In the genomic region with DNA sequence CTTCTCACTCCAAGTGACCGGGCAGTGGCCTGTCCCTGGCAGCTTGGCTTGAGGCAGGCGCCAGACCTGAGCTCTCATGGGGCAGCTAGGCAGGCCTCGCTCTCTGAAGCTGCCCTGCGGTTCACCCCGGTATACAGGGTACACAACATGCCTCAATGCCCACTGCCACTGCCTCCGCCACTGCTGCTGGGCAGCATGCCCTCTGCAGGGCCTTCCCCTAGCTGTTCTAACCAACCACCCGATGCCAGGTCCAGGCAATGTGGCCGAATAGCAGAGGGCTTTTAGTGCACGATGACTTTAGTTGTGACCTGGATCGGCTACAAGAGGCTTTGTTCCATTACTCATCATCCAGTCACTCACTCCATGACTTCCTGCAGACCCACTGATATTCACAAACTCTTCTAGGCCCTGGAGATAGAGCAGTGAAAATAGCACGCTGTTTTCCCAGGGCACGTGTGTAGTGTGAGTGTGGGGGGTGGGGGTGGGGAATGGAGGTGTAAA, we compare ENCODE assay signal across 9 cellular contexts. TPM values are rescaled to one million over a fixed set of nuclear protein-coding genes. Genes with fewer than 3 reads are reported as not detected.
DNase-seq lines count a peak whose midpoint lies in the region; ATAC-seq lines count a peak whose summit lies in the region.
"Had no signal": no experiment of that assay in that cellular context is flagged by ENCODE, and none has a peak within 500 bp of the region (broad histone marks: within the 10 kb centered on the region; RNA-seq: fewer than 3 reads in every experiment).

No MANE protein-coding gene starts in this region.

- DNase-seq in Right ventricle myocardium superior (peak; percentile 83), sciatic nerve (ENCODE audit: low spot score) (no peak), NCI-H1694 (lab: John Stamatoyannopoulos, UW) (no peak), activated gamma-delta T cell (lab: John Stamatoyannopoulos, UW) (no peak), NCI-H1417 (lab: John Stamatoyannopoulos, UW) (no peak)
- DNase-seq in stimulated activated naive CD8-positive, alpha-beta T cell treated with anti-CD3 and anti-CD28 coated beads, Interleukin-15, Interleukin-2, amounts not matched to agents 100 U/mL and 50 U/mL, for 24 hours = no peak
- DNase-seq: NCI-H187 had no signal

- H3K4me1 Mint-ChIP-seq in activated T-helper 17 cell treated with anti-CD3 and anti-CD28 coated beads, Interleukin-2, amount 50 U/mL, for 72 hours = peaks cover 16% of the 10 kb centered on the region

- ATAC-seq in GM21619 (IDR thresholded peaks at IDR 0.05; ENCODE audit: unreplicated experiment) (peak; percentile 2), Right ventricle myocardium superior (ENCODE audit: poor library complexity) (peak; percentile 66), sciatic nerve (peak; percentile 32)
- ATAC-seq in activated T-helper 17 cell treated with anti-CD3 and anti-CD28 coated beads, Interleukin-2, amount 50 U/mL, for 72 hours (replicated peaks) = peak; percentile 13
- ATAC-seq in stimulated activated naive CD8-positive, alpha-beta T cell treated with anti-CD3 and anti-CD28 coated beads, Interleukin-15, Interleukin-2, amounts not matched to agents 100 U/mL and 50 U/mL, for 24 hours = no peak

- H3K27me3 Mint-ChIP-seq in activated T-helper 17 cell treated with anti-CD3 and anti-CD28 coated beads, Interleukin-2, amount 50 U/mL, for 72 hours = peaks cover 3% of the 10 kb centered on the region

- H3K36me3 Mint-ChIP-seq in activated T-helper 17 cell treated with anti-CD3 and anti-CD28 coated beads, Interleukin-2, amount 50 U/mL, for 72 hours (ENCODE audit: low read depth) = no peaks in the 10 kb centered on the region

- H3K27ac Mint-ChIP-seq in activated T-helper 17 cell treated with anti-CD3 and anti-CD28 coated beads, Interleukin-2, amount 50 U/mL, for 72 hours = no peak overlapping the region

- intact Hi-C loops in Right ventricle myocardium superior (cut with DNase I) (loop anchor here (2.0 kb wide), 1 partner anchor 19 kb away; no protein-coding TSS in a partner anchor), sciatic nerve (cut with DNase I) (no loop called here)

- no peak overlapping the region for H3K4me3 Mint-ChIP-seq in activated T-helper 17 cell treated with anti-CD3 and anti-CD28 coated beads, Interleukin-2, amount 50 U/mL, for 72 hours

- H3K9me3 Mint-ChIP-seq in activated T-helper 17 cell treated with anti-CD3 and anti-CD28 coated beads, Interleukin-2, amount 50 U/mL, for 72 hours = no peaks in the 10 kb centered on the region

RNA-seq across cellular contexts. Expression of gene CDC42EP4, which starts 19.7 kb away (rescaled TPM):
- 1 to 10 TPM in 1 of 2 donors, under 1 TPM in 1; 0.67 to 2.5 TPM for total RNA-seq in activated T-helper 17 cell treated with anti-CD3 and anti-CD28 coated beads, Interleukin-2, amount 50 U/mL, for 72 hours
- total RNA-seq in Right ventricle myocardium superior (53.0 TPM), sciatic nerve (98.8 TPM)

RNA-seq across cellular contexts. Expression of gene CPSF4L, which starts 30.4 kb away (rescaled TPM):
- total RNA-seq in activated T-helper 17 cell treated with anti-CD3 and anti-CD28 coated beads, Interleukin-2, amount 50 U/mL, for 72 hours = not detected
- total RNA-seq in Right ventricle myocardium superior (not detected), sciatic nerve (not detected)

Comparison
In these comparisons a context has a peak if more than half of its experiments do, and no peak if none do; other contexts are left out.
1. RNA of gene CDC42EP4, which starts 19.7 kb away (total RNA-seq): 98.8 TPM in sciatic nerve (single experiment) and 53.0 TPM in Right ventricle myocardium superior (single experiment); 0.67 to 2.5 TPM in activated T-helper 17 cell treated with anti-CD3 and anti-CD28 coated beads, Interleukin-2, amount 50 U/mL, for 72 hours; every median in the first group is over 10 times any median in the second.